ENCODE assay signal across 7 cellular contexts in the genomic region with DNA sequence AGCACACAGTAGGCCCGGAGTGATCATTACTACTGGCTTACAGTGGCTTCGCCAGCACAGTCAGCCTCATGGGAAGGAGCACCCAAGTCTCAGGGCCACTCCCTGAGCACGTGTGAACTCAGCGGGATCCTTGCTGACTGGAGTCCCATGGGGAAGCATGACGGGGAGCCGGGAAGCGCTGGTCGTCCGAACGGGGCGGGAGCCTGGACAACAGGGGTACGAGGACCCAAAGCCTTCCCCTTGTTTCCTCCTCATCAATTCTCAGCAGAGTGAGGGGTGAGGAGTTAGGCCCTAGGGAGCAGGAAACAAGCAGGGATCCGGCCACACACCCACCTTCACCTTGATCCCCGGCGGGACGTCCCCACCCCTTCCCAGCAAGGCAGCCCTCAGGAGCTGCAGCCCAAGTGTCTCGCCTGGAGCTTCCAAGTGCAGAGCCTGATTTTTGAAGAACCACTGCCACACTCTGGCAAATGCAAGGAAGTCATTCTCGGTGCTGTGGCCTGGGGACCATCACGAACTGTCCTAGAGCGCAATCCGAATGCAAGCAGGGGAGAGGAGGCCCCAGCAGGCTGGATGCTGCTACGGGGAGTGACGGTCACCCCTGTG. TPM values are rescaled to one million over a fixed set of nuclear protein-coding genes. Genes with fewer than 3 reads are reported as not detected.
DNase-seq lines count a peak whose midpoint lies in the region; ATAC-seq and TF ChIP-seq lines count a peak whose summit lies in the region.

No MANE protein-coding gene starts in this region.

- H3K4me1 Mint-ChIP-seq in type B pancreatic cell (ENCODE audit: unreplicated experiment), result peaks cover 24% of the 10 kb centered on the region

- no peaks in the 10 kb centered on the region for H3K27me3 Mint-ChIP-seq in type B pancreatic cell

- no peak overlapping the region for H3K27ac Mint-ChIP-seq in type B pancreatic cell

- H3K4me3 ChIP-seq in colonic mucosa (no peak overlapping the region), lower lobe of right lung (peak overlapping the region; percentile 26)

- H3K27me3 ChIP-seq in colonic mucosa, result no peaks in the 10 kb centered on the region
- H3K27me3 ChIP-seq in lower lobe of right lung (ENCODE audit: low read depth), result no peaks in the 10 kb centered on the region

- TF ChIP-seq CTCF in colonic mucosa (IDR thresholded peaks at IDR 0.05) (no peak), lower lobe of right lung (IDR thresholded peaks at IDR 0.05) (no peak), type B pancreatic cell (conservative IDR thresholded peaks at IDR 0.05) (no peak)

- peak; percentile 16 for DNase-seq in GF-D8 (lab: John Stamatoyannopoulos, UW)
- peak; percentile 22 for DNase-seq in NCI-H1092 treated with DMSO at 0.1 percent for 48 hours (lab: John Stamatoyannopoulos, UW)
- DNase-seq in colonic mucosa, result peak; percentile 68
- no peak for DNase-seq in lower lobe of right lung
- DNase-seq in type B pancreatic cell (ENCODE audit: extremely low spot score, unreplicated experiment), result no peak
- DNase-seq in DMS153 treated with DMSO at 0.1 percent for 48 hours (lab: John Stamatoyannopoulos, UW; ENCODE audit: unreplicated experiment), result no peak

- H3K36me3 ChIP-seq in colonic mucosa (no peaks in the 10 kb centered on the region), lower lobe of right lung (no peaks in the 10 kb centered on the region)

- H3K4me1 ChIP-seq in colonic mucosa, result no peaks in the 10 kb centered on the region
- H3K4me1 ChIP-seq in lower lobe of right lung, result peaks cover 11% of the 10 kb centered on the region

- ATAC-seq in lower lobe of right lung (peak; percentile 73 to 77), HG03442 (IDR thresholded peaks at IDR 0.05; ENCODE audit: unreplicated experiment) (no peak)

- no peaks in the 10 kb centered on the region for H3K9me3 ChIP-seq in colonic mucosa
- no peaks in the 10 kb centered on the region for H3K9me3 ChIP-seq in lower lobe of right lung

- intact Hi-C loops in colonic mucosa (cut with DNase I), result loop anchor here (5.0 kb wide), 1 partner anchor 601 kb away; no protein-coding TSS in a partner anchor
- intact Hi-C loops in lower lobe of right lung (cut with DNase I), result no loop called here

- peak overlapping the region; percentile 33 to 59 for H3K9ac ChIP-seq in colonic mucosa (ENCODE audit: low read depth in 2 of 2, low read length in 2 of 2)

- peak overlapping the region; percentile 79 for H3K4me3 Mint-ChIP-seq in type B pancreatic cell

- H3K27ac ChIP-seq in colonic mucosa (no peak overlapping the region), lower lobe of right lung (peak overlapping the region; percentile 6)

- H3K36me3 Mint-ChIP-seq in type B pancreatic cell, result no peaks in the 10 kb centered on the region

- H3K9me3 Mint-ChIP-seq in type B pancreatic cell, result no peaks in the 10 kb centered on the region

RNA-seq across cellular contexts. Expression of a gene that starts 35.5 kb away (rescaled TPM):
- total RNA-seq in colonic mucosa (100 to 1,000 TPM in 1 of 2 donors, 10 to 100 TPM in 1; 76.2 to 127 TPM), lower lobe of right lung (88.4 TPM), type B pancreatic cell (ENCODE audit: low replicate concordance) (113 and 119 TPM in 2 replicates)

Comparison
In these comparisons a context has a peak if more than half of its experiments do, and no peak if none do; other contexts are left out.
1. DNase-seq: peak in GF-D8 (single experiment), NCI-H1092 treated with DMSO at 0.1 percent for 48 hours (single experiment) and colonic mucosa (single experiment); none in lower lobe of right lung (single experiment), type B pancreatic cell (single experiment) and DMS153 treated with DMSO at 0.1 percent for 48 hours (single experiment).